ENCODE assay signal across 34 cellular contexts in the genomic region with DNA sequence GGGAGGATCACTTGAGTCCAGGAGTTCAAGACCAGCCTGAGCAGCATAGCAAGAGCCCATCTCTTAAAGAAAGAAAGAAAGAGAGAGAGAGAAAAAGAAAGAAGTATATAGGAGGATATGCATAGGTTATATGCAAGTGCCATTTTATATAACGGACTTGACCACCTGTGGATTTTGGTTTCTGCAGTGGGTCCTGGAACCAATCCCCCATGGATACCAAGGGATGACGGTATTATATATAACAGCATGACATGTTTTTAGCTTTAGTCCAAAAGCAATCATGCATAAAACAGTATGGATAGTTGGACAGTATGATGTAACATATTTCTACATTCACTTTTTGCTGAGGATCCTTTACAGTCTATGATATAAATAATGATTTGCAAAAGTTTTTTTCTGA.
"Had no signal": no experiment of that assay in that cellular context is flagged by ENCODE, and none has a peak within 500 bp of the region (broad histone marks: within the 10 kb centered on the region; RNA-seq: fewer than 3 reads in every experiment).

No MANE protein-coding gene starts in this region.

- DNase-seq: activated CD4-positive, alpha-beta memory T cell treated with anti-CD3 and anti-CD28 coated beads, Interleukin-2, amount 10 ng/mL, durations not matched to agents 7 days and 5 days; activated CD4-positive, alpha-beta T cell treated with anti-CD3 and anti-CD28 coated beads for 1 hour; activated CD4-positive, alpha-beta T cell treated with anti-CD3 and anti-CD28 coated beads, Interleukin-2, amount 10 ng/mL, durations not matched to agents 7 days and 5 days; activated CD8-positive, alpha-beta memory T cell treated with anti-CD3 and anti-CD28 coated beads, Interleukin-2, amount 50 U/mL, for 48 hours; activated gamma-delta T cell treated with Interleukin-2 at 50 U/mL for 16 hours; activated naive CD4-positive, alpha-beta T cell treated with anti-CD3 and anti-CD28 coated beads, Interleukin-2, amount 50 U/mL, for 16 hours; activated naive CD8-positive, alpha-beta T cell treated with anti-CD3 and anti-CD28 coated beads, Interleukin-2, amount 50 U/mL, for 24 hours; activated T-cell treated with anti-CD3 and anti-CD28 coated beads, Interleukin-2, amount 50 U/mL, for 24 hours; cerebellar nuclear complex; dorsolateral prefrontal cortex; effector memory CD4-positive, alpha-beta T cell; foreskin keratinocyte; heart left ventricle; left lung; mucosa of descending colon; retina; small intestine; stimulated activated CD4-positive, alpha-beta T cell treated with anti-CD3 and anti-CD28 coated beads, Interleukin-1b, Interleukin-23, amount 100 ng/mL, for 48 hours; stimulated activated CD4-positive, alpha-beta T cell treated with anti-CD3 and anti-CD28 coated beads, Interleukin-4, amount 100 ng/mL, for 4 hours; stimulated activated CD8-positive, alpha-beta memory T cell treated with anti-CD3 and anti-CD28 coated beads, Interleukin-4, amount 100 ng/mL, for 48 hours; stomach; T-helper 2 cell; tibial artery; upper lobe of right lung had no signal

- H3K27me3 ChIP-seq: dorsolateral prefrontal cortex, foreskin keratinocyte, heart left ventricle, left lung, stomach, suprapubic skin, tibial artery, upper lobe of right lung had no signal

- H3K4me3 ChIP-seq: coronary artery, dorsolateral prefrontal cortex, heart left ventricle, left lung, lung, mucosa of descending colon, stomach, suprapubic skin, tibial artery, upper lobe of right lung had no signal

- H3K4me1 Mint-ChIP-seq: activated CD4-positive, alpha-beta memory T cell treated with anti-CD3 and anti-CD28 coated beads, Interleukin-2, amount 10 ng/mL, durations not matched to agents 7 days and 5 days; activated CD4-positive, alpha-beta T cell treated with anti-CD3 and anti-CD28 coated beads, Interleukin-2, amount 10 ng/mL, durations not matched to agents 7 days and 5 days; stimulated activated memory B cell treated with anti-CD40 and anti-IgM and Interleukin-4, amounts not matched to agents 10 μg/mL and 1 μg/mL and 100 μg/mL, for 72 hours had no signal

- H3K27me3 Mint-ChIP-seq: activated CD4-positive, alpha-beta memory T cell treated with anti-CD3 and anti-CD28 coated beads, Interleukin-2, amount 10 ng/mL, durations not matched to agents 7 days and 5 days; activated CD4-positive, alpha-beta T cell treated with anti-CD3 and anti-CD28 coated beads, Interleukin-2, amount 10 ng/mL, durations not matched to agents 7 days and 5 days; activated naive CD8-positive, alpha-beta T cell treated with anti-CD3 and anti-CD28 coated beads, Interleukin-2, amount 50 U/mL, for 24 hours; activated T-cell treated with anti-CD3 and anti-CD28 coated beads, Interleukin-2, amount 50 U/mL, for 24 hours; natural killer cell treated with Interleukin-12 subunit alpha and Interleukin-12 subunit beta and Interleukin-15 and Interleukin-18, amount 100 ng/mL, for 72 hours; stimulated activated memory B cell treated with anti-CD40 and anti-IgM and Interleukin-4, amounts not matched to agents 10 μg/mL and 1 μg/mL and 100 μg/mL, for 72 hours had no signal

- H3K27ac Mint-ChIP-seq: activated CD4-positive, alpha-beta memory T cell treated with anti-CD3 and anti-CD28 coated beads, Interleukin-2, amount 10 ng/mL, durations not matched to agents 7 days and 5 days; activated CD4-positive, alpha-beta T cell treated with anti-CD3 and anti-CD28 coated beads, Interleukin-2, amount 10 ng/mL, durations not matched to agents 7 days and 5 days; activated naive CD8-positive, alpha-beta T cell treated with anti-CD3 and anti-CD28 coated beads, Interleukin-2, amount 50 U/mL, for 24 hours; activated T-cell treated with anti-CD3 and anti-CD28 coated beads, Interleukin-2, amount 50 U/mL, for 24 hours; natural killer cell treated with Interleukin-12 subunit alpha and Interleukin-12 subunit beta and Interleukin-15 and Interleukin-18, amount 100 ng/mL, for 72 hours; stimulated activated memory B cell treated with anti-CD40 and anti-IgM and Interleukin-4, amounts not matched to agents 10 μg/mL and 1 μg/mL and 100 μg/mL, for 72 hours; WTC11 had no signal

- FAIRE-seq: bronchial epithelial cell, islet of Langerhans, small intestine had no signal

- ATAC-seq: activated naive CD8-positive, alpha-beta T cell treated with anti-CD3 and anti-CD28 coated beads, Interleukin-2, amount 50 U/mL, for 24 hours; esophagus mucosa; foreskin keratinocyte; heart left ventricle; left lung; mucosa of descending colon; natural killer cell treated with Interleukin-12 subunit alpha and Interleukin-12 subunit beta and Interleukin-15 and Interleukin-18, amount 100 ng/mL, for 72 hours; sciatic nerve; stimulated activated memory B cell treated with anti-CD40 and anti-IgM and Interleukin-4, amounts not matched to agents 10 μg/mL and 1 μg/mL and 100 μg/mL, for 72 hours; upper lobe of right lung; WTC11 had no signal

- H3K9me3 Mint-ChIP-seq: activated CD4-positive, alpha-beta memory T cell treated with anti-CD3 and anti-CD28 coated beads, Interleukin-2, amount 10 ng/mL, durations not matched to agents 7 days and 5 days; activated CD4-positive, alpha-beta T cell treated with anti-CD3 and anti-CD28 coated beads, Interleukin-2, amount 10 ng/mL, durations not matched to agents 7 days and 5 days; activated naive CD8-positive, alpha-beta T cell treated with anti-CD3 and anti-CD28 coated beads, Interleukin-2, amount 50 U/mL, for 24 hours; activated T-cell treated with anti-CD3 and anti-CD28 coated beads, Interleukin-2, amount 50 U/mL, for 24 hours; natural killer cell treated with Interleukin-12 subunit alpha and Interleukin-12 subunit beta and Interleukin-15 and Interleukin-18, amount 100 ng/mL, for 72 hours; stimulated activated memory B cell treated with anti-CD40 and anti-IgM and Interleukin-4, amounts not matched to agents 10 μg/mL and 1 μg/mL and 100 μg/mL, for 72 hours; WTC11 had no signal

- H3K9me3 ChIP-seq: heart left ventricle, left lung, mucosa of descending colon, stomach, suprapubic skin, tibial artery, upper lobe of right lung had no signal

- H3K4me3 Mint-ChIP-seq: activated CD4-positive, alpha-beta memory T cell treated with anti-CD3 and anti-CD28 coated beads, Interleukin-2, amount 10 ng/mL, durations not matched to agents 7 days and 5 days; activated CD4-positive, alpha-beta T cell treated with anti-CD3 and anti-CD28 coated beads, Interleukin-2, amount 10 ng/mL, durations not matched to agents 7 days and 5 days; activated naive CD8-positive, alpha-beta T cell treated with anti-CD3 and anti-CD28 coated beads, Interleukin-2, amount 50 U/mL, for 24 hours; activated T-cell treated with anti-CD3 and anti-CD28 coated beads, Interleukin-2, amount 50 U/mL, for 24 hours; natural killer cell treated with Interleukin-12 subunit alpha and Interleukin-12 subunit beta and Interleukin-15 and Interleukin-18, amount 100 ng/mL, for 72 hours; stimulated activated memory B cell treated with anti-CD40 and anti-IgM and Interleukin-4, amounts not matched to agents 10 μg/mL and 1 μg/mL and 100 μg/mL, for 72 hours; WTC11 had no signal

- H3K27ac ChIP-seq: coronary artery, foreskin keratinocyte, suprapubic skin, tibial artery, upper lobe of right lung had no signal
